10 cellular contexts compared by ENCODE assay signal in the genomic region with DNA sequence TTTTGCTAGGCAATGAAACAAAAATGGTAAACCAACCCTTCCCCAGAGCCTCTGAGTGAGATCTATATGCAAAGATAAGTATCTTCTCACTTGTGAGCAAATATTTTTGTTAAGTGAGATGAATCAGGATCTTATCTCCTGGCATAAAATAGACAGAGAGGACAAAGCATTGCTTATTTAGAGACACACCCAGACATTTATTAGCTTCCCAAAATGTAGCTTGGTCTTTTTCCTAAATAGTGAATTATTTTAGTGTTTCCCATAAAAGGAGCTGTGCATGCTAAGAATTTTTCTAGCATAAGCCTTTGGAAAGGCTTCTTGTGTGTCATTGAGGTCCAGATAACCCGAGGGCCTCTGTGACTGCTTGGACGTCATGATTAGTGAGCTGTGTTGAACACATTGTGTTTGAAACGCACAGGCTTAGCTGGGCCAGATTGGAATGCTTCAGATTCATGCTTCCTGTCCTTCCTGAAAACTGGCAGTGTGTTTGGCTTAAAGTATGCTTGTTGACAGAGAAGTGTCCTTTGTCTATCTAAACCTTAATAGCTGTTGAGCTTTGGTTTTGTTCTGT. TPM values are rescaled to one million over a fixed set of nuclear protein-coding genes. Genes with fewer than 3 reads are reported as not detected.
DNase-seq lines count a peak whose midpoint lies in the region; ATAC-seq, FAIRE-seq and TF ChIP-seq lines count a peak whose summit lies in the region.
"Had no signal": no experiment of that assay in that cellular context is flagged by ENCODE, and none has a peak within 500 bp of the region (broad histone marks: within the 10 kb centered on the region; RNA-seq: fewer than 3 reads in every experiment).

No MANE protein-coding gene starts in this region.

- CTCF ChIA-PET in endothelial cell of umbilical vein (lab: Charles Lee): interaction anchor here (0.7 to 2.9 kb wide), 13 partner anchors 10 to 478 kb away, joined by 3 to 38 read pairs (median 5); a partner anchor contains a TSS
- CTCF ChIA-PET in activated CD4-positive, alpha-beta memory T cell treated with anti-CD3 and anti-CD28 coated beads for 36 hours (lab: Charles Lee): interaction anchor here (1.1 to 3.1 kb wide), 2 partner anchors 10 to 442 kb away, joined by 3 to 24 read pairs; no protein-coding TSS in a partner anchor

- H2AFZ ChIP-seq in endothelial cell of umbilical vein (ENCODE audit: low read depth, low read length): no peak overlapping the region

- peaks cover 36% of the 10 kb centered on the region for H3K4me1 ChIP-seq in endothelial cell of umbilical vein (ENCODE audit: control insufficient read depth, extremely low read depth, insufficient read depth, low read length)

- H3K4me3 ChIP-seq in endothelial cell of umbilical vein (replicated peaks in 1 of 3; ENCODE audit: insufficient read depth in 1 of 3, low read depth in 1 of 3, low read length in 3 of 3): no peak overlapping the region

- no peaks in the 10 kb centered on the region for H3K27me3 Mint-ChIP-seq in activated CD4-positive, alpha-beta memory T cell treated with anti-CD3 and anti-CD28 coated beads for 36 hours
- H3K27me3 Mint-ChIP-seq in activated CD4-positive, alpha-beta T cell treated with anti-CD3 and anti-CD28 coated beads, Interleukin-2, amount 10 ng/mL, durations not matched to agents 24 days and 14 days: no peaks in the 10 kb centered on the region
- H3K27me3 Mint-ChIP-seq: dendritic cell treated with granulocyte-macrophage colony-stimulating factor and Interleukin-4, amounts not matched to agents 40 ng/mL and 50 ng/mL, for 4 days had no signal

- peak; percentile 86 for FAIRE-seq in endothelial cell of umbilical vein (lab: Jason Lieb, UNC)
- FAIRE-seq: G401.6 had no signal

- intact Hi-C loops in endothelial cell of umbilical vein (cut with micrococcal nuclease): loop anchor here (1.0 to 5.0 kb wide), 7 partner anchors 16 to 465 kb away; no protein-coding TSS in a partner anchor
- intact Hi-C loops in activated CD4-positive, alpha-beta memory T cell treated with anti-CD3 and anti-CD28 coated beads for 36 hours (cut with micrococcal nuclease): no loop called here
- intact Hi-C loops in activated CD4-positive, alpha-beta T cell treated with anti-CD3 and anti-CD28 coated beads, Interleukin-2, amount 10 ng/mL, durations not matched to agents 24 days and 14 days (cut with micrococcal nuclease): no loop called here

- peaks cover 53% of the 10 kb centered on the region for H3K36me3 Mint-ChIP-seq in activated CD4-positive, alpha-beta memory T cell treated with anti-CD3 and anti-CD28 coated beads for 36 hours
- peaks cover 52% of the 10 kb centered on the region for H3K36me3 Mint-ChIP-seq in activated CD4-positive, alpha-beta T cell treated with anti-CD3 and anti-CD28 coated beads, Interleukin-2, amount 10 ng/mL, durations not matched to agents 24 days and 14 days (ENCODE audit: low read depth)

- peak overlapping the region; percentile 53 for H3K4me2 ChIP-seq in endothelial cell of umbilical vein (ENCODE audit: insufficient read depth, low read length)

- H3K9ac ChIP-seq in endothelial cell of umbilical vein (replicated peaks; ENCODE audit: extremely low read depth, insufficient read depth, low read length): peak overlapping the region; percentile 90

- no peaks in the 10 kb centered on the region for H3K9me3 Mint-ChIP-seq in activated CD4-positive, alpha-beta memory T cell treated with anti-CD3 and anti-CD28 coated beads for 36 hours
- no peaks in the 10 kb centered on the region for H3K9me3 Mint-ChIP-seq in activated CD4-positive, alpha-beta T cell treated with anti-CD3 and anti-CD28 coated beads, Interleukin-2, amount 10 ng/mL, durations not matched to agents 24 days and 14 days
- H3K9me3 Mint-ChIP-seq: dendritic cell treated with granulocyte-macrophage colony-stimulating factor and Interleukin-4, amounts not matched to agents 40 ng/mL and 50 ng/mL, for 4 days had no signal

- peak; percentile 80 for DNase-seq in AG08396 (ENCODE audit: low spot score)
- DNase-seq in NCI-H460 (ENCODE audit: extremely low read depth, low read depth): peak; percentile 34
- DNase-seq in endothelial cell of umbilical vein (ENCODE audit: low read depth, low spot score): peak; percentile 98
- peak; percentile 81 for DNase-seq in myocyte (ENCODE audit: low read depth)
- no peak for DNase-seq in activated CD8-positive, alpha-beta memory T cell treated with anti-CD3 and anti-CD28 coated beads for 24 hours
- DNase-seq in activated CD4-positive, alpha-beta memory T cell treated with anti-CD3 and anti-CD28 coated beads for 36 hours: no peak
- DNase-seq in activated CD4-positive, alpha-beta T cell treated with anti-CD3 and anti-CD28 coated beads, Interleukin-2, amount 10 ng/mL, durations not matched to agents 24 days and 14 days: no peak

- H3K4me1 Mint-ChIP-seq in activated CD4-positive, alpha-beta memory T cell treated with anti-CD3 and anti-CD28 coated beads for 36 hours (ENCODE audit: low read depth): no peaks in the 10 kb centered on the region
- peaks cover 2% of the 10 kb centered on the region for H3K4me1 Mint-ChIP-seq in activated CD4-positive, alpha-beta T cell treated with anti-CD3 and anti-CD28 coated beads, Interleukin-2, amount 10 ng/mL, durations not matched to agents 24 days and 14 days

- TF ChIP-seq CTCF in endothelial cell of umbilical vein (IDR thresholded peaks at IDR 0.05; ENCODE audit: extremely low read depth in 1 of 2, insufficient read depth in 1 of 2, low read depth in 1 of 2, low read length in 2 of 2): no peak

- H3K27ac Mint-ChIP-seq in activated CD4-positive, alpha-beta memory T cell treated with anti-CD3 and anti-CD28 coated beads for 36 hours: no peak overlapping the region
- no peak overlapping the region for H3K27ac Mint-ChIP-seq in activated CD4-positive, alpha-beta T cell treated with anti-CD3 and anti-CD28 coated beads, Interleukin-2, amount 10 ng/mL, durations not matched to agents 24 days and 14 days
- H3K27ac Mint-ChIP-seq: dendritic cell treated with granulocyte-macrophage colony-stimulating factor and Interleukin-4, amounts not matched to agents 40 ng/mL and 50 ng/mL, for 4 days had no signal

- peak overlapping the region; percentile 91 for H3K27ac ChIP-seq in endothelial cell of umbilical vein (ENCODE audit: insufficient read depth, low read depth, low read length)

- TF ChIP-seq POLR2A in endothelial cell of umbilical vein (IDR thresholded peaks at IDR 0.05; ENCODE audit: low read depth, low read length): no peak

- no peaks in the 10 kb centered on the region for H3K9me3 ChIP-seq in endothelial cell of umbilical vein (replicated peaks; ENCODE audit: control insufficient read depth, insufficient read depth, low read length)

- no peaks in the 10 kb centered on the region for H3K9me1 ChIP-seq in endothelial cell of umbilical vein (replicated peaks; ENCODE audit: control insufficient read depth, extremely low read depth, insufficient read depth, low read length)

- TSS peak; percentile 60 for BruUV-seq in endothelial cell of umbilical vein (replicated peaks; lab: Mats Ljungman, UMichigan)

- H4K20me1 ChIP-seq in endothelial cell of umbilical vein (replicated peaks; ENCODE audit: control insufficient read depth, extremely low read depth, insufficient read depth, low read length): no peaks in the 10 kb centered on the region

- dilution Hi-C loops in endothelial cell of umbilical vein (cut with MboI; ENCODE audit: extremely low pct_ligation_motif_present, low sequenced_read_pairs): no loop called here

- no peak overlapping the region for H3K4me3 Mint-ChIP-seq in activated CD4-positive, alpha-beta memory T cell treated with anti-CD3 and anti-CD28 coated beads for 36 hours
- no peak overlapping the region for H3K4me3 Mint-ChIP-seq in activated CD4-positive, alpha-beta T cell treated with anti-CD3 and anti-CD28 coated beads, Interleukin-2, amount 10 ng/mL, durations not matched to agents 24 days and 14 days
- H3K4me3 Mint-ChIP-seq: dendritic cell treated with granulocyte-macrophage colony-stimulating factor and Interleukin-4, amounts not matched to agents 40 ng/mL and 50 ng/mL, for 4 days had no signal

- no peaks in the 10 kb centered on the region for H3K27me3 ChIP-seq in endothelial cell of umbilical vein (ENCODE audit: control insufficient read depth in 2 of 2, insufficient read depth in 2 of 2, low read length in 2 of 2)

- no peak for ATAC-seq in GM19023 (IDR thresholded peaks at IDR 0.05; ENCODE audit: unreplicated experiment)

- peaks cover 2 to 12% of the 10 kb centered on the region in 2 experiments for H3K36me3 ChIP-seq in endothelial cell of umbilical vein (ENCODE audit: control insufficient read depth in 2 of 2, extremely low read depth in 1 of 2, insufficient read depth in 2 of 2, low read length in 2 of 2)

- POLR2A ChIA-PET in endothelial cell of umbilical vein (lab: Charles Lee): interaction anchor here (0.5 to 2.3 kb wide), 9 partner anchors 8 to 507 kb away, joined by 3 to 23 read pairs (median 3); a partner anchor contains a TSS
- POLR2A ChIA-PET in activated CD4-positive, alpha-beta memory T cell treated with anti-CD3 and anti-CD28 coated beads for 36 hours (lab: Charles Lee): no interaction called here

- H3K79me2 ChIP-seq in endothelial cell of umbilical vein (ENCODE audit: control insufficient read depth, insufficient read depth, low read length): peaks cover 52% of the 10 kb centered on the region

TF ChIP-seq in endothelial cell of umbilical vein, 7 proteins besides CTCF, POLR2A, EP300 and RAD21 (continues in another document):
- peak; percentile 82 for TF ChIP-seq POLR2AphosphoS5 (IDR thresholded peaks at IDR 0.05; ENCODE audit: insufficient read depth, low read depth, low read length)
- TF ChIP-seq, protein P1, sequence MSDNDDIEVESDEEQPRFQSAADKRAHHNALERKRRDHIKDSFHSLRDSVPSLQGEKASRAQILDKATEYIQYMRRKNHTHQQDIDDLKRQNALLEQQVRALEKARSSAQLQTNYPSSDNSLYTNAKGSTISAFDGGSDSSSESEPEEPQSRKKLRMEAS (IDR thresholded peaks at IDR 0.05; ENCODE audit: insufficient read depth, insufficient read length): no peak

RNA-seq across cellular contexts. Expression of a gene that starts 16.5 kb away (rescaled TPM):
- total RNA-seq in NCI-H460 (2014; rRNA removed; shearing (Covaris generic)): 38.0 and 46.2 TPM in 2 replicates
- polyA plus RNA-seq in NCI-H460 (2014; cell fraction: nucleus; rRNA removed): 14.1 and 30.5 TPM in 2 replicates
- total RNA-seq in endothelial cell of umbilical vein (120 and 121 TPM in 2 replicates), myocyte (39.0 and 54.1 TPM in 2 replicates)
- polyA plus RNA-seq in endothelial cell of umbilical vein: 31.8 and 40.2 TPM in 2 replicates
- polyA plus RNA-seq in endothelial cell of umbilical vein (2011; cell fraction: cytosol; rRNA removed): 53.2 and 57.9 TPM in 2 replicates
- 76.6 and 82.8 TPM in 2 replicates for polyA plus RNA-seq in endothelial cell of umbilical vein (2011; cell fraction: nucleus; rRNA removed)
- polyA plus RNA-seq in endothelial cell of umbilical vein (2012): 75.2 and 98.6 TPM in 2 replicates
- polyA minus RNA-seq in endothelial cell of umbilical vein: 65.1 and 70.7 TPM in 2 replicates
- polyA minus RNA-seq in endothelial cell of umbilical vein (2011; cell fraction: cytosol; rRNA and poly(A)+ RNA removed): 34.5 TPM
- 81.5 and 117 TPM in 2 replicates for polyA minus RNA-seq in endothelial cell of umbilical vein (2011; cell fraction: nucleus; rRNA and poly(A)+ RNA removed)
- polyA plus RNA-seq in myocyte (2012): 55.8 TPM
- 100 to 1,000 TPM; 115 to 119 TPM for total RNA-seq in activated CD4-positive, alpha-beta memory T cell treated with anti-CD3 and anti-CD28 coated beads for 36 hours
- 136 and 137 TPM in 2 replicates for total RNA-seq in activated CD4-positive, alpha-beta T cell treated with anti-CD3 and anti-CD28 coated beads, Interleukin-2, amount 10 ng/mL, durations not matched to agents 24 days and 14 days

Comparison
In these comparisons a context has a peak if more than half of its experiments do, and no peak if none do; other contexts are left out.
1. DNase-seq: peak in AG08396 (single experiment), NCI-H460 (single experiment), endothelial cell of umbilical vein (single experiment) and myocyte (single experiment); none in activated CD8-positive, alpha-beta memory T cell treated with anti-CD3 and anti-CD28 coated beads for 24 hours (single experiment), activated CD4-positive, alpha-beta memory T cell treated with anti-CD3 and anti-CD28 coated beads for 36 hours (single experiment) and activated CD4-positive, alpha-beta T cell treated with anti-CD3 and anti-CD28 coated beads, Interleukin-2, amount 10 ng/mL, durations not matched to agents 24 days and 14 days (single experiment).